Comparison of ENCODE assay signal across 8 cellular contexts in the genomic region with DNA sequence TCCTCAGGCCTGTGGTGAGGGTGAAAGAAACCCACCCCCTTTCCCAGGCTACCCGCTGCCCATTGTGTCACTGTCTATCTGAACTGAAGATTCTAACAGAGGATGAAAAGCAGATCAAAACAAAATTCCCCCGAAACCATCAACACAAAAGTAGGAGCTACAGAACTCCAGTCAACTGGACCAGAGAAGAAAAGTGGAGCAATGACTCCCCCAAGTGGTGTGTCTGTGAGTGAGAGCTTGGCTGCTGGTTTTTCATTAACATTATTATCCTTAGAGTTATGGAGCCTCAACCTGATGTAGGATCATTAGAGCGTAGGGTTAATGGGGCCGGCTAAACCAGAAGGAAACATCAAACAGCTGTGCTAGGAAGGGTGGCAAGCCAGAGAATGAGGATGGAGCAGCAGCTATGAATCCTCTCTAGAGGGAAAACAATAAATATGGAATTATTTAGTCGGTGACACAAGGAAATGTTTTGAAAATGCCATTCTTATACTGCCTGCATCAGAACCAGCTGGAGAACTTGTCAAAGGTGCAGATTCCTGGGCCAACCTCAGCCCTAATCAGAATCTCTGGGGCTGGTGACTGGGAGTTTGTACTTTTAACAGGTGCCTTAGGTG. TPM values are rescaled to one million over a fixed set of nuclear protein-coding genes. Genes with fewer than 3 reads are reported as not detected.
DNase-seq lines count a peak whose midpoint lies in the region; ATAC-seq and TF ChIP-seq lines count a peak whose summit lies in the region.

No MANE protein-coding gene starts in this region.

- ATAC-seq in lower lobe of right lung (peak; percentile 52 to 59), GM18502 (IDR thresholded peaks at IDR 0.05; ENCODE audit: poor library complexity, unreplicated experiment) (no peak), HG02938 (IDR thresholded peaks at IDR 0.05; ENCODE audit: unreplicated experiment) (no peak)

- no peak overlapping the region for H3K27ac ChIP-seq in lower lobe of right lung

- CTCF ChIA-PET in AG04449 (lab: Yijun Ruan, JAX) = interaction anchor here (0.7 to 4.9 kb wide), 22 partner anchors 9 to 1711 kb away, joined by 3 to 34 read pairs (median 3); a partner anchor contains a TSS

- POLR2A ChIA-PET in AG04449 (lab: Yijun Ruan, JAX) = no interaction called here

- peaks cover 5% of the 10 kb centered on the region for H3K27me3 ChIP-seq in lower lobe of right lung (ENCODE audit: low read depth)

- H3K36me3 ChIP-seq in lower lobe of right lung = no peaks in the 10 kb centered on the region

- intact Hi-C loops in lower lobe of right lung (cut with DNase I) = no loop called here

- peak; percentile 55 for TF ChIP-seq CTCF in AG04449 (IDR thresholded peaks at IDR 0.05; ENCODE audit: insufficient read depth, low read length, missing control alignments)
- peak; percentile 22 for TF ChIP-seq CTCF in GM20000 (IDR thresholded peaks at IDR 0.05; ENCODE audit: extremely low read depth, missing control alignments)
- peak; percentile 45 for TF ChIP-seq CTCF in lower lobe of right lung (IDR thresholded peaks at IDR 0.05)

- no peaks in the 10 kb centered on the region for H3K4me1 ChIP-seq in lower lobe of right lung

- H3K4me3 ChIP-seq in AG04449 (ENCODE audit: low read depth, low read length) (no peak overlapping the region), lower lobe of right lung (no peak overlapping the region)

- no peaks in the 10 kb centered on the region for H3K9me3 ChIP-seq in lower lobe of right lung

- no peak for DNase-seq in AG04449 (ENCODE audit: low read depth, low spot score)
- DNase-seq in GM20000 (ENCODE audit: low spot score) = peak; percentile 48
- peak; percentile 71 for DNase-seq in NCI-H69 (lab: John Stamatoyannopoulos, UW)
- peak; percentile 76 for DNase-seq in dedifferentiated amniotic fluid mesenchymal stem cell (ENCODE audit: extremely low spot score)
- DNase-seq in lower lobe of right lung = no peak
- DNase-seq in stimulated activated naive CD4-positive, alpha-beta T cell (lab: John Stamatoyannopoulos, UW) = no peak

RNA-seq across cellular contexts. Expression of a gene that starts 38.3 kb away (rescaled TPM):
- total RNA-seq in lower lobe of right lung = 109 TPM

Comparison
In these comparisons a context has a peak if more than half of its experiments do, and no peak if none do; other contexts are left out.
1. DNase-seq: peak in GM20000 (single experiment), NCI-H69 (single experiment) and dedifferentiated amniotic fluid mesenchymal stem cell (single experiment); none in AG04449 (single experiment), lower lobe of right lung (single experiment) and stimulated activated naive CD4-positive, alpha-beta T cell (0 of 6).
2. ATAC-seq: peak in lower lobe of right lung (2 of 2); none in GM18502 (single experiment) and HG02938 (single experiment).
3. Peak in every context shown above with its lines, with median percentiles within 50 percentile points of each other: CTCF ChIP-seq.